In the genomic region with DNA sequence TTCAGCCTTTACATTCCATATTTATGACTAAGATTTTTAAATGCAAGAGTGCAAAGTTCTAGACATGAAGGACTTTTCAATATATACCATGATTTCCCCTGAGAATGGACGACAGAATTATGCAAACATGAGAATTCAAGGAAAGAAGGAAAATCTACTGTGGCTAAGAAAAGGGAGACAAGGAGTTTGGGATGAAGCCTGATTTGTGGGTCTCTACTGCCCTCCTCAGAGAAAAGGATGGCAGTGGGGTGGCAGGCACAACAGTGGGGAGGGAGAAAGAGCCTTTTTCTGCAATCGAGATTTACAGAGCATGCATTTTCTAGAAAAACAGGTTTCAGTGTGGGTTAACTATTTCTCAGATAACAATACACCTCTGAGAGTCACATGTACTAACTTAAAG, we compare ENCODE assay signal across 8 cellular contexts.
DNase-seq lines count a peak whose midpoint lies in the region; ATAC-seq and TF ChIP-seq lines count a peak whose summit lies in the region.

No MANE protein-coding gene starts in this region.

- H3K4me3 ChIP-seq in A673 (ENCODE audit: low read depth, low read length, poor library complexity, severe bottlenecking) (no peak overlapping the region), Loucy (ENCODE audit: low read length, poor library complexity, severe bottlenecking) (no peak overlapping the region)

- H3K9ac ChIP-seq in Loucy (ENCODE audit: low read depth, low read length, poor library complexity, severe bottlenecking): no peak overlapping the region

- H3F3A ChIP-seq in Loucy (ENCODE audit: low read depth): no peaks in the 10 kb centered on the region

- no peaks in the 10 kb centered on the region for H3K9me3 ChIP-seq in A673 (ENCODE audit: low read depth, low read length, poor library complexity, severe bottlenecking)
- no peaks in the 10 kb centered on the region for H3K9me3 ChIP-seq in Loucy (ENCODE audit: insufficient read depth, low read depth, low read length)

- no peaks in the 10 kb centered on the region for H3K27me3 ChIP-seq in A673 (replicated peaks; ENCODE audit: insufficient read depth, low read depth, low read length, poor library complexity)
- H3K27me3 ChIP-seq in Loucy (ENCODE audit: insufficient read depth, low read length, poor library complexity, severe bottlenecking): no peaks in the 10 kb centered on the region

- no peaks in the 10 kb centered on the region for H3K9me2 ChIP-seq in Loucy (replicated peaks; ENCODE audit: low read depth, low read length)

- no peak overlapping the region for H2AFZ ChIP-seq in Loucy (ENCODE audit: low read length)

- H3K36me3 ChIP-seq in A673 (ENCODE audit: insufficient read depth, low read length, poor library complexity, severe bottlenecking): no peaks in the 10 kb centered on the region
- no peaks in the 10 kb centered on the region for H3K36me3 ChIP-seq in Loucy (ENCODE audit: insufficient read depth, low read length)

- no peaks in the 10 kb centered on the region for H3K4me1 Mint-ChIP-seq in HFFc6 (ENCODE audit: low read depth)
- no peaks in the 10 kb centered on the region for H3K4me1 Mint-ChIP-seq in activated CD4-positive, alpha-beta T cell treated with anti-CD3 and anti-CD28 coated beads, Interleukin-2, amount 10 ng/mL, durations not matched to agents 7 days and 5 days

- peak; percentile 75 for TF ChIP-seq CTCF in A673 (conservative IDR thresholded peaks at IDR 0.05; ENCODE audit: low read depth, low read length)
- peak; percentile 40; the same call in 1 of the 2 replicates for TF ChIP-seq CTCF in Loucy (conservative IDR thresholded peaks at IDR 0.05; ENCODE audit: low read length)
- no peak for TF ChIP-seq CTCF in HFFc6 (IDR thresholded peaks at IDR 0.05)
- TF ChIP-seq CTCF in GM20000 (IDR thresholded peaks at IDR 0.05; ENCODE audit: extremely low read depth, missing control alignments): no peak

- no peak overlapping the region for H3K4me2 ChIP-seq in Loucy (ENCODE audit: low read depth, low read length, poor library complexity, severe bottlenecking)

- no peaks in the 10 kb centered on the region for H3K79me2 ChIP-seq in Loucy (ENCODE audit: insufficient read depth, low read length)

- no peak overlapping the region for H3K27ac ChIP-seq in A673 (ENCODE audit: low read depth, low read length, poor library complexity, severe bottlenecking)

- no peaks in the 10 kb centered on the region for H3K36me3 Mint-ChIP-seq in HFFc6 (ENCODE audit: low read depth)
- H3K36me3 Mint-ChIP-seq in activated CD4-positive, alpha-beta T cell treated with anti-CD3 and anti-CD28 coated beads, Interleukin-2, amount 10 ng/mL, durations not matched to agents 7 days and 5 days (ENCODE audit: low read depth): no peaks in the 10 kb centered on the region

- POLR2A ChIA-PET in A673 (lab: Charles Lee; ENCODE audit: low non-redundant PET): no interaction called here
- POLR2A ChIA-PET in activated CD4-positive, alpha-beta T cell treated with anti-CD3 and anti-CD28 coated beads, Interleukin-2, amount 10 ng/mL, durations not matched to agents 7 days and 5 days (lab: Charles Lee): no interaction called here

- intact Hi-C loops in A673 (cut with micrococcal nuclease; ENCODE audit: unreplicated experiment): no loop called here

- H3K4me1 ChIP-seq in A673 (ENCODE audit: insufficient read depth, low read length, poor library complexity, severe bottlenecking) (peaks cover 16% of the 10 kb centered on the region), Loucy (ENCODE audit: insufficient read depth, low read length, poor library complexity, severe bottlenecking) (no peaks in the 10 kb centered on the region)

- no peak overlapping the region for H3K4me3 Mint-ChIP-seq in HFFc6
- no peak overlapping the region for H3K4me3 Mint-ChIP-seq in activated CD4-positive, alpha-beta T cell treated with anti-CD3 and anti-CD28 coated beads, Interleukin-2, amount 10 ng/mL, durations not matched to agents 7 days and 5 days

- no peak for ATAC-seq in SK-N-SH treated with all-trans-retinoic acid at 6 μM for 48 hours

- DNase-seq in A673 (ENCODE audit: low spot score) (peak; percentile 73), iris pigment epithelial cell (ENCODE audit: low read depth) (peak; percentile 20), HFFc6 (no peak), GM20000 (ENCODE audit: low spot score) (no peak), COR-L47 (lab: John Stamatoyannopoulos, UW) (no peak)
- no peak for DNase-seq in activated CD4-positive, alpha-beta T cell treated with anti-CD3 and anti-CD28 coated beads, Interleukin-2, amount 10 ng/mL, durations not matched to agents 7 days and 5 days

- peaks cover 28% of the 10 kb centered on the region for H3K9me3 Mint-ChIP-seq in HFFc6
- H3K9me3 Mint-ChIP-seq in activated CD4-positive, alpha-beta T cell treated with anti-CD3 and anti-CD28 coated beads, Interleukin-2, amount 10 ng/mL, durations not matched to agents 7 days and 5 days: no peaks in the 10 kb centered on the region

- no peak overlapping the region for H3K27ac Mint-ChIP-seq in HFFc6
- H3K27ac Mint-ChIP-seq in activated CD4-positive, alpha-beta T cell treated with anti-CD3 and anti-CD28 coated beads, Interleukin-2, amount 10 ng/mL, durations not matched to agents 7 days and 5 days: no peak overlapping the region

- no TSS peak for BruUV-seq in A673 (replicated peaks; lab: Mats Ljungman, UMichigan)

- H3K27me3 Mint-ChIP-seq in HFFc6 (ENCODE audit: insufficient read depth): no peaks in the 10 kb centered on the region; the same call in 1 of the 2 replicates
- no peaks in the 10 kb centered on the region for H3K27me3 Mint-ChIP-seq in activated CD4-positive, alpha-beta T cell treated with anti-CD3 and anti-CD28 coated beads, Interleukin-2, amount 10 ng/mL, durations not matched to agents 7 days and 5 days

- H4K20me1 ChIP-seq in Loucy (ENCODE audit: insufficient read depth, low read length, poor library complexity, severe bottlenecking): no peaks in the 10 kb centered on the region

- CTCF ChIA-PET in A673 (lab: Charles Lee): no interaction called here
- CTCF ChIA-PET in activated CD4-positive, alpha-beta T cell treated with anti-CD3 and anti-CD28 coated beads, Interleukin-2, amount 10 ng/mL, durations not matched to agents 7 days and 5 days (lab: Charles Lee): no interaction called here

TF ChIP-seq in SK-N-SH treated with all-trans-retinoic acid at 6 μM for 48 hours, 23 proteins besides CTCF, POLR2A, EP300 and RAD21:
- TF ChIP-seq BACH2 (CRISPR knock-in tag; IDR thresholded peaks at IDR 0.05; ENCODE audit: borderline replicate concordance) (0 out of 2 replicates have a peak, but pooled peaks have one; percentile 13), SNAI2 (CRISPR knock-in tag; IDR thresholded peaks at IDR 0.05) (no peak), ZFP3 (CRISPR knock-in tag; IDR thresholded peaks at IDR 0.05) (no peak)
- TF ChIP-seq, protein P1, sequence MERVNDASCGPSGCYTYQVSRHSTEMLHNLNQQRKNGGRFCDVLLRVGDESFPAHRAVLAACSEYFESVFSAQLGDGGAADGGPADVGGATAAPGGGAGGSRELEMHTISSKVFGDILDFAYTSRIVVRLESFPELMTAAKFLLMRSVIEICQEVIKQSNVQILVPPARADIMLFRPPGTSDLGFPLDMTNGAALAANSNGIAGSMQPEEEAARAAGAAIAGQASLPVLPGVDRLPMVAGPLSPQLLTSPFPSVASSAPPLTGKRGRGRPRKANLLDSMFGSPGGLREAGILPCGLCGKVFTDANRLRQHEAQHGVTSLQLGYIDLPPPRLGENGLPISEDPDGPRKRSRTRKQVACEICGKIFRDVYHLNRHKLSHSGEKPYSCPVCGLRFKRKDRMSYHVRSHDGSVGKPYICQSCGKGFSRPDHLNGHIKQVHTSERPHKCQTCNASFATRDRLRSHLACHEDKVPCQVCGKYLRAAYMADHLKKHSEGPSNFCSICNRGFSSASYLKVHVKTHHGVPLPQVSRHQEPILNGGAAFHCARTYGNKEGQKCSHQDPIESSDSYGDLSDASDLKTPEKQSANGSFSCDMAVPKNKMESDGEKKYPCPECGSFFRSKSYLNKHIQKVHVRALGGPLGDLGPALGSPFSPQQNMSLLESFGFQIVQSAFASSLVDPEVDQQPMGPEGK (CRISPR knock-in tag; IDR thresholded peaks at IDR 0.05; ENCODE audit: borderline replicate concordance): no peak

Comparison
In these comparisons a context has a peak if more than half of its experiments do, and no peak if none do; other contexts are left out.
1. DNase-seq: peak in A673 (single experiment) and iris pigment epithelial cell (single experiment); none in HFFc6 (single experiment), activated CD4-positive, alpha-beta T cell treated with anti-CD3 and anti-CD28 coated beads, Interleukin-2, amount 10 ng/mL, durations not matched to agents 7 days and 5 days (single experiment), GM20000 (single experiment) and COR-L47 (single experiment).
2. CTCF ChIP-seq: peak in A673 (single experiment) and Loucy (single experiment); none in HFFc6 (single experiment) and GM20000 (single experiment).